1 cellular context compared by ENCODE assay signal in genomic region chr3:56981445-56982230, GRCh38.
TF ChIP-seq lines count a peak whose summit lies in the region.

No MANE protein-coding gene starts in this region.

TF ChIP-seq in HepG2, 621 proteins besides CTCF, POLR2A, EP300 and RAD21:
- TF ChIP-seq STAT6 (CRISPR knock-in tag; IDR thresholded peaks at IDR 0.05; ENCODE audit: borderline replicate concordance) = no peak
- no peak for TF ChIP-seq FOXC1 (CRISPR knock-in tag; IDR thresholded peaks at IDR 0.05; ENCODE audit: borderline replicate concordance)
- no peak for TF ChIP-seq ZNF383 (CRISPR knock-in tag; IDR thresholded peaks at IDR 0.05; ENCODE audit: borderline replicate concordance)
- TF ChIP-seq ZNF329 (CRISPR knock-in tag; IDR thresholded peaks at IDR 0.05; ENCODE audit: low read depth) = peak; percentile 88
